ENCODE assay signal across 8 cellular contexts in the genomic region with DNA sequence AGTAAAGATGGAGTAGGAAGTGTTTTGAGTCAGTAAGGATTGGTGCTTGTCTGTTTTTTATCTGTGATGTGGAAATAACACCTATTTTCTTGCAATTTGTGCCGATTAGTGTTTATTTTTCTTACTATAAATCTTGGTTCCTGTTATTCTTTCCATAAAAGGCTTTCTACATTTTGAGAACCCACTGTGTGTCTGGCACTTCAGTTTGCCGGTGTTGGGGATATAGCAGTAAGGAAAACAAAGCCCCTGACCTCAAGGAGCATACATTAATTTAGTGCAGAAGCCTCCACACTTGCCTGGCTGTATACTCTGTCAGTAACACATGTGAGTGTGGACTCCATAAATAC. TPM values are rescaled to one million over a fixed set of nuclear protein-coding genes. Genes with fewer than 3 reads are reported as not detected.
DNase-seq lines count a peak whose midpoint lies in the region; ATAC-seq and TF ChIP-seq lines count a peak whose summit lies in the region.

No MANE protein-coding gene starts in this region.

- POLR2A ChIA-PET in CD4-positive, alpha-beta T cell (lab: Charles Lee), result interaction anchor here (0.6 to 1.8 kb wide), 4 partner anchors 45 to 126 kb away, joined by 3 to 8 read pairs (median 4); a partner anchor contains a TSS
- POLR2A ChIA-PET in IMR-90 (lab: Charles Lee; ENCODE audit: unreplicated experiment), result no interaction called here

- no peak overlapping the region for H4K5ac ChIP-seq in IMR-90 (ENCODE audit: low read depth, low read length)

- H2AK9ac ChIP-seq in IMR-90 (replicated peaks; ENCODE audit: low read depth, low read length, poor library complexity), result no peak overlapping the region

- H3K27me3 Mint-ChIP-seq in CD4-positive, alpha-beta T cell, result no peaks in the 10 kb centered on the region
- H3K27me3 Mint-ChIP-seq in activated T-helper 1 cell treated with anti-CD3 and anti-CD28 coated beads, Interleukin-12 subunit alpha, Interleukin-12 subunit beta, Interleukin-2, Interleukin-4 antibody, amounts not matched to agents 30 ng/mL and 10 ng/mL and 1 ng/mL, durations not matched to agents 14 hours and 24 hours and 36 hours (ENCODE audit: insufficient read depth), result no peaks in the 10 kb centered on the region
- H3K27me3 Mint-ChIP-seq in mesothelial cell of epicardium (ENCODE audit: low read depth), result no peaks in the 10 kb centered on the region

- H3K4me3 ChIP-seq in IMR-90 (ENCODE audit: insufficient read depth, low read depth, low read length), result no peak overlapping the region

- H2BK15ac ChIP-seq in IMR-90 (ENCODE audit: low read depth, low read length), result no peak overlapping the region

- no peak for TF ChIP-seq POLR2A in IMR-90 (IDR thresholded peaks at IDR 0.05; ENCODE audit: low read depth, low read length)

- H3K4ac ChIP-seq in IMR-90 (ENCODE audit: low read depth, low read length), result no peak overlapping the region

- TF ChIP-seq RAD21 in IMR-90 (IDR thresholded peaks at IDR 0.05; ENCODE audit: low read length), result no peak

- peaks cover 62% of the 10 kb centered on the region for H4K20me1 ChIP-seq in IMR-90 (ENCODE audit: insufficient read depth, low read length)

- no peak overlapping the region for H4K91ac ChIP-seq in IMR-90 (ENCODE audit: insufficient read depth, low read depth, low read length)

- no peaks in the 10 kb centered on the region for H3K9me3 Mint-ChIP-seq in CD4-positive, alpha-beta T cell
- no peaks in the 10 kb centered on the region for H3K9me3 Mint-ChIP-seq in activated T-helper 1 cell treated with anti-CD3 and anti-CD28 coated beads, Interleukin-12 subunit alpha, Interleukin-12 subunit beta, Interleukin-2, Interleukin-4 antibody, amounts not matched to agents 30 ng/mL and 10 ng/mL and 1 ng/mL, durations not matched to agents 14 hours and 24 hours and 36 hours
- no peaks in the 10 kb centered on the region for H3K9me3 Mint-ChIP-seq in mesothelial cell of epicardium

- in situ Hi-C loops in IMR-90 (cut with MboI; ENCODE audit: low sequenced_read_pairs), result no loop called here

- no CpG with 5 or more reads among the region's 2 CpGs for WGBS in IMR-90 (ENCODE audit: extremely low coverage in 2 of 2, insufficient read length in 1 of 2), 2 experiments

- CTCF ChIA-PET in CD4-positive, alpha-beta T cell (lab: Charles Lee), result no interaction called here
- CTCF ChIA-PET in IMR-90 (lab: Yijun Ruan, JAX), result interaction anchor here (0.9 to 1.2 kb wide), 2 partner anchors 10 to 14 kb away, joined by 3 to 7 read pairs; no protein-coding TSS in a partner anchor

- H2BK120ac ChIP-seq in IMR-90 (ENCODE audit: low read depth, low read length), result no peak overlapping the region

- H3K14ac ChIP-seq in IMR-90 (replicated peaks; ENCODE audit: low read depth, low read length), result no peak overlapping the region

- H2BK20ac ChIP-seq in IMR-90 (ENCODE audit: low read depth, low read length), result no peak overlapping the region

- H2AFZ ChIP-seq in IMR-90 (replicated peaks; ENCODE audit: low read length, poor library complexity), result no peak overlapping the region

- H2BK5ac ChIP-seq in IMR-90 (ENCODE audit: low read depth, low read length, poor library complexity, severe bottlenecking), result no peak overlapping the region

- no peak overlapping the region for H4K8ac ChIP-seq in IMR-90 (ENCODE audit: low read depth in 2 of 2, low read length in 2 of 2)

- H3K27ac ChIP-seq in CD4-positive, alpha-beta T cell (ENCODE audit: low read depth, low read length), result peak overlapping the region; percentile 53
- no peak overlapping the region for H3K27ac ChIP-seq in IMR-90 (ENCODE audit: insufficient read depth, low read length)

- H3K4me2 ChIP-seq in IMR-90 (ENCODE audit: low read depth, low read length), result peak overlapping the region; percentile 36; the same call in 1 of the 2 replicates

- no peak overlapping the region for H3K23ac ChIP-seq in IMR-90 (ENCODE audit: low read depth, low read length)

- intact Hi-C loops in CD4-positive, alpha-beta T cell (cut with DNase I, micrococcal nuclease), result loop anchor here (1.0 to 5.0 kb wide), 9 partner anchors 34 to 132 kb away; a partner anchor contains a TSS
- intact Hi-C loops in IMR-90 (cut with micrococcal nuclease), result no loop called here
- intact Hi-C loops in activated T-helper 1 cell treated with anti-CD3 and anti-CD28 coated beads, Interleukin-12 subunit alpha, Interleukin-12 subunit beta, Interleukin-2, Interleukin-4 antibody, amounts not matched to agents 30 ng/mL and 10 ng/mL and 1 ng/mL, durations not matched to agents 14 hours and 24 hours and 36 hours (cut with micrococcal nuclease), result no loop called here

- H3K4me1 Mint-ChIP-seq in CD4-positive, alpha-beta T cell (ENCODE audit: low read depth), result peaks cover 55% of the 10 kb centered on the region
- peaks cover 35% of the 10 kb centered on the region for H3K4me1 Mint-ChIP-seq in activated T-helper 1 cell treated with anti-CD3 and anti-CD28 coated beads, Interleukin-12 subunit alpha, Interleukin-12 subunit beta, Interleukin-2, Interleukin-4 antibody, amounts not matched to agents 30 ng/mL and 10 ng/mL and 1 ng/mL, durations not matched to agents 14 hours and 24 hours and 36 hours (ENCODE audit: low read depth)
- peaks cover 21% of the 10 kb centered on the region for H3K4me1 Mint-ChIP-seq in mesothelial cell of epicardium

- no peak overlapping the region for H3K56ac ChIP-seq in IMR-90 (ENCODE audit: extremely low read depth, insufficient read depth, low read length)

- 0 out of 2 replicates have a peak overlapping the region, but pooled peaks have one; percentile 10 for H3K18ac ChIP-seq in IMR-90 (ENCODE audit: low read depth, low read length)

- BruUV-seq in IMR-90 (replicated peaks; lab: Mats Ljungman, UMichigan), result no TSS peak

- H3K4me3 Mint-ChIP-seq in CD4-positive, alpha-beta T cell, result peak overlapping the region; percentile 62
- no peak overlapping the region for H3K4me3 Mint-ChIP-seq in activated T-helper 1 cell treated with anti-CD3 and anti-CD28 coated beads, Interleukin-12 subunit alpha, Interleukin-12 subunit beta, Interleukin-2, Interleukin-4 antibody, amounts not matched to agents 30 ng/mL and 10 ng/mL and 1 ng/mL, durations not matched to agents 14 hours and 24 hours and 36 hours
- no peak overlapping the region for H3K4me3 Mint-ChIP-seq in mesothelial cell of epicardium

- H3K36me3 ChIP-seq in IMR-90 (ENCODE audit: control insufficient read depth, insufficient read depth, low read length), result peaks cover 39% of the 10 kb centered on the region

- no peak for ATAC-seq in CD4-positive, alpha-beta T cell (ENCODE audit: poor library complexity)
- ATAC-seq in IMR-90 (ENCODE audit: low read depth) (no peak), HG02798 (IDR thresholded peaks at IDR 0.05; ENCODE audit: poor library complexity, unreplicated experiment) (no peak)

- H3K36me3 Mint-ChIP-seq in CD4-positive, alpha-beta T cell (ENCODE audit: low read depth), result peaks cover 79% of the 10 kb centered on the region
- peaks cover 53% of the 10 kb centered on the region for H3K36me3 Mint-ChIP-seq in activated T-helper 1 cell treated with anti-CD3 and anti-CD28 coated beads, Interleukin-12 subunit alpha, Interleukin-12 subunit beta, Interleukin-2, Interleukin-4 antibody, amounts not matched to agents 30 ng/mL and 10 ng/mL and 1 ng/mL, durations not matched to agents 14 hours and 24 hours and 36 hours (ENCODE audit: low read depth)
- H3K36me3 Mint-ChIP-seq in mesothelial cell of epicardium, result peaks cover 37% of the 10 kb centered on the region

- no peak for TF ChIP-seq CTCF in CD4-positive, alpha-beta T cell (IDR thresholded peaks at IDR 0.05)
- TF ChIP-seq CTCF in IMR-90 (conservative IDR thresholded peaks at IDR 0.05; ENCODE audit: low read depth, low read length) (no peak), mesothelial cell of epicardium (IDR thresholded peaks at IDR 0.05; ENCODE audit: unreplicated experiment) (no peak)

- peaks cover 5% of the 10 kb centered on the region for H3K4me1 ChIP-seq in IMR-90 (ENCODE audit: control insufficient read depth, insufficient read depth, low read length)

- no peaks in the 10 kb centered on the region for H3K27me3 ChIP-seq in CD4-positive, alpha-beta T cell (ENCODE audit: control insufficient read depth, insufficient read depth, low read length)
- H3K27me3 ChIP-seq in IMR-90 (ENCODE audit: control insufficient read depth, insufficient read depth, low read length), result no peaks in the 10 kb centered on the region

- dilution Hi-C loops in IMR-90 (cut with HindIII; ENCODE audit: low sequenced_read_pairs, unreplicated experiment), result no loop called here

- DNase-seq in CD4-positive, alpha-beta T cell, result no peak
- no peak for DNase-seq in IMR-90
- no peak for DNase-seq in activated T-helper 1 cell treated with anti-CD3 and anti-CD28 coated beads, Interleukin-12 subunit alpha, Interleukin-12 subunit beta, Interleukin-2, Interleukin-4 antibody, amounts not matched to agents 30 ng/mL and 10 ng/mL and 1 ng/mL, durations not matched to agents 14 hours and 24 hours and 36 hours (ENCODE audit: low spot score)
- DNase-seq in mesothelial cell of epicardium (ENCODE audit: low spot score in 2 of 2, unreplicated experiment in 2 of 2), result no peak
- DNase-seq in NCI-H345 treated with DMSO at 0.1 percent for 48 hours (lab: John Stamatoyannopoulos, UW; ENCODE audit: unreplicated experiment), result no peak
- DNase-seq in DMS53 treated with DMSO at 0.1 percent for 48 hours (lab: John Stamatoyannopoulos, UW; ENCODE audit: unreplicated experiment), result no peak
- DNase-seq in GDM1 (lab: John Stamatoyannopoulos, UW), result no peak

- peaks cover 9% of the 10 kb centered on the region for H3K9me1 ChIP-seq in IMR-90 (ENCODE audit: insufficient read depth, low read length)

- H3K79me1 ChIP-seq in IMR-90 (ENCODE audit: low read depth in 1 of 2, low read length in 2 of 2), result peaks cover 17 to 66% of the 10 kb centered on the region in 2 experiments

- no peaks in the 10 kb centered on the region for H3K9me3 ChIP-seq in CD4-positive, alpha-beta T cell (ENCODE audit: control insufficient read depth, low read length)
- no peaks in the 10 kb centered on the region for H3K9me3 ChIP-seq in IMR-90 (ENCODE audit: control insufficient read depth, insufficient read depth, low read length)

- H3K27ac Mint-ChIP-seq in CD4-positive, alpha-beta T cell, result peak overlapping the region; percentile 73
- H3K27ac Mint-ChIP-seq in activated T-helper 1 cell treated with anti-CD3 and anti-CD28 coated beads, Interleukin-12 subunit alpha, Interleukin-12 subunit beta, Interleukin-2, Interleukin-4 antibody, amounts not matched to agents 30 ng/mL and 10 ng/mL and 1 ng/mL, durations not matched to agents 14 hours and 24 hours and 36 hours, result peak overlapping the region; percentile 53
- H3K27ac Mint-ChIP-seq in mesothelial cell of epicardium, result peak overlapping the region; percentile 83

- no peak overlapping the region for H3K9ac ChIP-seq in IMR-90 (ENCODE audit: low read depth, low read length)

- H2AK5ac ChIP-seq in IMR-90 (ENCODE audit: low read depth, low read length), result no peak overlapping the region

RNA-seq across cellular contexts. Expression of a gene that starts 35.6 kb away (rescaled TPM):
- total RNA-seq in CD4-positive, alpha-beta T cell, result 10 to 100 TPM; 69.7 to 72.0 TPM
- total RNA-seq in IMR-90 (2012; rRNA removed) (13.8 and 15.0 TPM in 2 replicates), mesothelial cell of epicardium (50.3 to 52.4 TPM (median 50.5 TPM) in 3 replicates)
- 16.9 and 21.5 TPM in 2 replicates for polyA plus RNA-seq in IMR-90 (2012; rRNA removed)
- 8.9 and 11.8 TPM in 2 replicates for polyA plus RNA-seq in IMR-90 (2012; cell fraction: cytosol; rRNA removed)
- 35.6 and 45.2 TPM in 2 replicates for polyA plus RNA-seq in IMR-90 (2012; cell fraction: nucleus; rRNA removed; ENCODE audit: low replicate concordance)
- total RNA-seq in activated T-helper 1 cell treated with anti-CD3 and anti-CD28 coated beads, Interleukin-12 subunit alpha, Interleukin-12 subunit beta, Interleukin-2, Interleukin-4 antibody, amounts not matched to agents 30 ng/mL and 10 ng/mL and 1 ng/mL, durations not matched to agents 14 hours and 24 hours and 36 hours, result 11.6 and 13.1 TPM in 2 replicates

RNA-seq across cellular contexts. Expression of a gene that starts 46.5 kb away (rescaled TPM):
- total RNA-seq in CD4-positive, alpha-beta T cell, result 100 to 1,000 TPM; 210 to 217 TPM
- total RNA-seq in IMR-90 (2012; rRNA removed) (44.3 and 49.4 TPM in 2 replicates), mesothelial cell of epicardium (153 to 164 TPM (median 155 TPM) in 3 replicates)
- polyA plus RNA-seq in IMR-90 (2012; rRNA removed), result 54.8 and 66.1 TPM in 2 replicates
- polyA plus RNA-seq in IMR-90 (2012; cell fraction: cytosol; rRNA removed), result 94.9 and 113 TPM in 2 replicates
- polyA plus RNA-seq in IMR-90 (2012; cell fraction: nucleus; rRNA removed; ENCODE audit: low replicate concordance), result 45.7 and 47.0 TPM in 2 replicates
- 118 and 121 TPM in 2 replicates for total RNA-seq in activated T-helper 1 cell treated with anti-CD3 and anti-CD28 coated beads, Interleukin-12 subunit alpha, Interleukin-12 subunit beta, Interleukin-2, Interleukin-4 antibody, amounts not matched to agents 30 ng/mL and 10 ng/mL and 1 ng/mL, durations not matched to agents 14 hours and 24 hours and 36 hours

Comparison
In these comparisons a context has a peak if more than half of its experiments do, and no peak if none do; other contexts are left out.
1. intact Hi-C loops: an anchor here in CD4-positive, alpha-beta T cell (1.0 to 5.0 kb wide); none called in IMR-90 and activated T-helper 1 cell treated with anti-CD3 and anti-CD28 coated beads, Interleukin-12 subunit alpha, Interleukin-12 subunit beta, Interleukin-2, Interleukin-4 antibody, amounts not matched to agents 30 ng/mL and 10 ng/mL and 1 ng/mL, durations not matched to agents 14 hours and 24 hours and 36 hours.